Comparison of ENCODE assay signal across 8 cellular contexts in genomic region chr18:34976534-34976898, GRCh38.
DNase-seq lines count a peak whose midpoint lies in the region; ATAC-seq and TF ChIP-seq lines count a peak whose summit lies in the region.

No MANE protein-coding gene starts in this region.

- intact Hi-C loops in lower lobe of right lung (cut with DNase I), result no loop called here

- peak overlapping the region; percentile 90 for H3K4me3 ChIP-seq in lower lobe of right lung

- DNase-seq in activated naive CD4-positive, alpha-beta T cell treated with anti-CD3 and anti-CD28 coated beads, Interleukin-2, amount 50 U/mL, for 16 hours, result no peak
- DNase-seq in activated naive CD8-positive, alpha-beta T cell treated with anti-CD3 and anti-CD28 coated beads, Interleukin-2, amount 50 U/mL, for 24 hours, result no peak
- DNase-seq in lower lobe of right lung (no peak), ureter (ENCODE audit: low spot score) (peak; percentile 44), NCI-H446 (lab: John Stamatoyannopoulos, UW) (no peak), NCI-H1436 treated with DMSO at 0.1 percent for 48 hours (lab: John Stamatoyannopoulos, UW) (no peak)

- H3K27ac ChIP-seq in lower lobe of right lung, result no peak overlapping the region

- no peaks in the 10 kb centered on the region for H3K36me3 ChIP-seq in lower lobe of right lung

- peaks cover 35% of the 10 kb centered on the region for H3K4me1 Mint-ChIP-seq in activated naive CD4-positive, alpha-beta T cell treated with anti-CD3 and anti-CD28 coated beads, Interleukin-2, amount 50 U/mL, for 24 hours
- peaks cover 39% of the 10 kb centered on the region for H3K4me1 Mint-ChIP-seq in activated naive CD8-positive, alpha-beta T cell treated with anti-CD3 and anti-CD28 coated beads, Interleukin-2, amount 50 U/mL, for 24 hours

- no peaks in the 10 kb centered on the region for H3K9me3 ChIP-seq in lower lobe of right lung

- TF ChIP-seq CTCF in lower lobe of right lung (IDR thresholded peaks at IDR 0.05), result no peak

- H3K9me3 Mint-ChIP-seq in activated naive CD4-positive, alpha-beta T cell treated with anti-CD3 and anti-CD28 coated beads, Interleukin-2, amount 50 U/mL, for 24 hours, result no peaks in the 10 kb centered on the region
- peaks cover 8% of the 10 kb centered on the region for H3K9me3 Mint-ChIP-seq in activated naive CD8-positive, alpha-beta T cell treated with anti-CD3 and anti-CD28 coated beads, Interleukin-2, amount 50 U/mL, for 24 hours

- H3K27me3 Mint-ChIP-seq in activated naive CD4-positive, alpha-beta T cell treated with anti-CD3 and anti-CD28 coated beads, Interleukin-2, amount 50 U/mL, for 24 hours, result peaks cover 4% of the 10 kb centered on the region
- peaks cover 13% of the 10 kb centered on the region for H3K27me3 Mint-ChIP-seq in activated naive CD8-positive, alpha-beta T cell treated with anti-CD3 and anti-CD28 coated beads, Interleukin-2, amount 50 U/mL, for 24 hours

- no peaks in the 10 kb centered on the region for H3K27me3 ChIP-seq in lower lobe of right lung (ENCODE audit: low read depth)

- peaks cover 28% of the 10 kb centered on the region for H3K4me1 ChIP-seq in lower lobe of right lung

- no peak overlapping the region for H3K27ac Mint-ChIP-seq in activated naive CD4-positive, alpha-beta T cell treated with anti-CD3 and anti-CD28 coated beads, Interleukin-2, amount 50 U/mL, for 24 hours
- peak overlapping the region; percentile 19 for H3K27ac Mint-ChIP-seq in activated naive CD8-positive, alpha-beta T cell treated with anti-CD3 and anti-CD28 coated beads, Interleukin-2, amount 50 U/mL, for 24 hours

- peak overlapping the region; percentile 90 for H3K4me3 Mint-ChIP-seq in activated naive CD4-positive, alpha-beta T cell treated with anti-CD3 and anti-CD28 coated beads, Interleukin-2, amount 50 U/mL, for 24 hours
- H3K4me3 Mint-ChIP-seq in activated naive CD8-positive, alpha-beta T cell treated with anti-CD3 and anti-CD28 coated beads, Interleukin-2, amount 50 U/mL, for 24 hours, result peak overlapping the region; percentile 83

- H3K36me3 Mint-ChIP-seq in activated naive CD4-positive, alpha-beta T cell treated with anti-CD3 and anti-CD28 coated beads, Interleukin-2, amount 50 U/mL, for 24 hours, result no peaks in the 10 kb centered on the region
- H3K36me3 Mint-ChIP-seq in activated naive CD8-positive, alpha-beta T cell treated with anti-CD3 and anti-CD28 coated beads, Interleukin-2, amount 50 U/mL, for 24 hours (ENCODE audit: low read depth), result no peaks in the 10 kb centered on the region

- ATAC-seq in activated naive CD8-positive, alpha-beta T cell treated with anti-CD3 and anti-CD28 coated beads, Interleukin-2, amount 50 U/mL, for 24 hours, result no peak
- ATAC-seq in lower lobe of right lung, result no peak
- ATAC-seq in GM19328 (IDR thresholded peaks at IDR 0.05; ENCODE audit: unreplicated experiment), result no peak
